Comparison of ENCODE assay signal across 2 cellular contexts in the genomic region with DNA sequence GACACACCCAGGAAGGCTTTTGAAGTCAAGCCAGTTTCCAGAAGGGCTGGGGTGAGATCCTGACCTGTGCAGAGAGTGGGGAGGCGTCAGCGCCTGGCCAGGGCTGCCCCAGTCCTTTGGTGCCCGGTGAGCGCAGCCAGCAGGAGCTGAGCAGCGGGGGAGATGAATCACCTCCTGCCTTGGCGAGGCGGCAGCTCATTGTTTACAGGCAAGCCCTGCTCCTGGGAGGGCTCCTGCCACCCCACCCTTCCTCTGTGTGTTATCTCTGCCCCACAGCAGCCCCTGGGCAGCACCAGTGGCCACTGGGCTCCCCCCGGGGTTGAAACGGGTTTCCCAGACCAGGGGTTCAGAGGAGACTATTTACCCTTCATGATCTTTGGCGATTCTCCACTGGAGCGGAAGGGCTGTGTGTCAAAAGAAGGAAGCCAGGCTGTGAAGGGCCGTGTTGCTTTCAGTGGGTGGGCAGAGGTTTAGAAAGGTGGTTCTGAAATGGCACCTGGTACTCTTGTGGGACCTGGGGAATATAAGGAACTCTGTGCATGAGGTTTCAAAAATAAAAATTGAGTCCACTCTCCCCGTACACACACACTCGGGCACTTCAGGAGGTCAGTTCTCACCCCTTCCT.
A peak's percentile ranks its signal among the peaks of the same experiment; 100 is the strongest.
TF ChIP-seq lines count a peak whose summit lies in the region.

No MANE protein-coding gene starts in this region.

TF ChIP-seq in endothelial cell of umbilical vein, 7 proteins besides CTCF, POLR2A, EP300 and RAD21:
- TF ChIP-seq, protein P1, sequence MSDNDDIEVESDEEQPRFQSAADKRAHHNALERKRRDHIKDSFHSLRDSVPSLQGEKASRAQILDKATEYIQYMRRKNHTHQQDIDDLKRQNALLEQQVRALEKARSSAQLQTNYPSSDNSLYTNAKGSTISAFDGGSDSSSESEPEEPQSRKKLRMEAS (IDR thresholded peaks at IDR 0.05; ENCODE audit: insufficient read depth, insufficient read length) = no peak
- no peak for TF ChIP-seq MYC (IDR thresholded peaks at IDR 0.05; ENCODE audit: low read depth, low read length)
- TF ChIP-seq JUN (IDR thresholded peaks at IDR 0.05; ENCODE audit: borderline replicate concordance, insufficient read depth, insufficient read length, low read depth) = peak; percentile 62
- no peak for TF ChIP-seq EZH2 (IDR thresholded peaks at IDR 0.05; ENCODE audit: borderline replicate concordance, low read depth, low read length, severe bottlenecking)
- TF ChIP-seq GATA2 (IDR thresholded peaks at IDR 0.05; ENCODE audit: insufficient read depth, insufficient read length, low read depth, low read length) = peak; percentile 98
- TF ChIP-seq POLR2AphosphoS5 (IDR thresholded peaks at IDR 0.05; ENCODE audit: insufficient read depth, low read depth, low read length) = peak; percentile 99
- TF ChIP-seq FOS (IDR thresholded peaks at IDR 0.05; ENCODE audit: borderline replicate concordance, insufficient read depth, low read length) = peak; percentile 94

TF ChIP-seq in GM12891, 5 proteins besides CTCF, POLR2A, EP300 and RAD21 (continued from another document):
- no peak for TF ChIP-seq POU2F2 (IDR thresholded peaks at IDR 0.05; ENCODE audit: low read depth, low read length)
- no peak for TF ChIP-seq TAF1 (IDR thresholded peaks at IDR 0.05; ENCODE audit: low read depth, low read length)
- TF ChIP-seq SPI1 (IDR thresholded peaks at IDR 0.05; ENCODE audit: low read depth, low read length) = no peak
